In the genomic region with DNA sequence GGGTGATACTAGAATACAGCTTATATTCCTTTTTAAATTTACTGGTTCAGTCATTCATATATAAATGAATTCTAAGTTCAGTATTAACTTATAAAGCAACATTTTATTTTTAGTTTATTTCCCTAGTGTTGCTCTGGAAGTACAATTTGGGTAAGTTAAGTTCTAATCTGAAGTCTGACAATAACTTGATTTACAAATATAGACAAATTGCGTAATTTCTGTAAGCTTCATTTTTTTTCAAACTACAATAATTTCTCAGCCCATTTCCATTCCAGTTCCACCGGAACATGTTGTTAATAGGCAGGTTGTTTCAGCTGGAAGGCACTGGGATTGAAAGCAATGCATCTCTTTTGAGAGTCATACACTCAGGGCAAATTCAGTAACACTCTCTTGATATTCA, we compare ENCODE assay signal across 27 cellular contexts.
"Had no signal": no experiment of that assay in that cellular context is flagged by ENCODE, and none has a peak within 500 bp of the region (broad histone marks: within the 10 kb centered on the region; RNA-seq: fewer than 3 reads in every experiment).

No MANE protein-coding gene starts in this region.

- H2AFZ ChIP-seq: hepatocyte had no signal

- H3K27me3 ChIP-seq: colonic mucosa, esophagus muscularis mucosa, esophagus squamous epithelium, foreskin keratinocyte, gastrocnemius medialis, gastroesophageal sphincter, heart left ventricle, heart right ventricle, hepatocyte had no signal

- H3K9me3 ChIP-seq: colonic mucosa, esophagus muscularis mucosa, gastrocnemius medialis, gastroesophageal sphincter had no signal

- H3K4me2 ChIP-seq: hepatocyte had no signal

- H3K79me2 ChIP-seq: hepatocyte had no signal

- ATAC-seq: effector memory CD8-positive, alpha-beta T cell; esophagus mucosa; foreskin keratinocyte; gastrocnemius medialis; gastroesophageal sphincter; heart left ventricle; heart right ventricle had no signal

- H3K4me3 ChIP-seq: colonic mucosa, coronary artery, dorsolateral prefrontal cortex, esophagus muscularis mucosa, esophagus squamous epithelium, gastrocnemius medialis, gastroesophageal sphincter, heart left ventricle, heart right ventricle, hepatocyte had no signal

- FAIRE-seq: endometrium, endothelial cell of umbilical vein had no signal

- DNase-seq: colonic mucosa; cortex of kidney; dermis blood vessel endothelial cell; dorsolateral prefrontal cortex; effector CD4-positive, alpha-beta T cell; effector CD8-positive, alpha-beta T cell; effector memory CD4-positive, alpha-beta T cell; effector memory CD8-positive, alpha-beta T cell; endodermal cell; erythroblast; esophagus squamous epithelium; foreskin fibroblast; foreskin keratinocyte; foreskin melanocyte; gastrocnemius medialis; glutamatergic neuron; head of caudate nucleus; heart left ventricle; heart right ventricle had no signal

- H3K36me3 ChIP-seq: colonic mucosa, esophagus muscularis mucosa, esophagus squamous epithelium, gastrocnemius medialis, gastroesophageal sphincter, heart left ventricle, heart right ventricle had no signal

- H3K27ac ChIP-seq: colonic mucosa, coronary artery, dorsolateral prefrontal cortex, epithelial cell of prostate, esophagus muscularis mucosa, esophagus squamous epithelium, foreskin keratinocyte, gastrocnemius medialis, gastroesophageal sphincter, heart left ventricle, heart right ventricle, hepatocyte had no signal

- H3K4me1 ChIP-seq: colonic mucosa, esophagus muscularis mucosa, esophagus squamous epithelium, foreskin keratinocyte, gastrocnemius medialis, gastroesophageal sphincter, heart left ventricle, heart right ventricle had no signal
